ENCODE assay signal across 19 cellular contexts in the genomic region with DNA sequence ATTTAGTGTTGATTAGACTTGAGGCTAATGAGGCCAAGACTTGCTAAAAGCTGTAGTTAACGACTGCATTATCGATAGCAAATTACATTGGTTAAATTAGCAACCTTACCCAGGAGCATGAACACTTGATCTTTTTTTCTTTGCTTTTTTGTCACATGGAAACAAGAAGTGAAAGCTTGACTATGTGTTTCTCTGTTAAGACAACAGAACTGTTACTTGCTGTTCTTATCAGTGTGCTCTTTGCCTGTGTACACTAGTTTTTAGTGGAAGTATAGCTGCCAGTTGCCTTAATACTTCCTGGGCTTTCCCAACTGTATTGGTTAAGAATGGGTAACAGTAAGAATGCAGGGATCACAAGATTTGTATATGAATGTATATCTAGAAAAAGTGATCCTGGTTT.
A peak's percentile ranks its signal among the peaks of the same experiment; 100 is the strongest.
DNase-seq lines count a peak whose midpoint lies in the region; ATAC-seq, FAIRE-seq and TF ChIP-seq lines count a peak whose summit lies in the region.
"Had no signal": no experiment of that assay in that cellular context is flagged by ENCODE, and none has a peak within 500 bp of the region (broad histone marks: within the 10 kb centered on the region; RNA-seq: fewer than 3 reads in every experiment).

No MANE protein-coding gene starts in this region.

- in situ Hi-C loops in HepG2 (cut with HindIII; ENCODE audit: extremely low pct_ligation_motif_present, low pct_unique_long_range_greater_than_20kb): no loop called here
- in situ Hi-C loops in ACHN (cut with HindIII; ENCODE audit: low pct_ligation_motif_present, low pct_unique_long_range_greater_than_20kb, low sequenced_read_pairs): no loop called here

- WGBS in right lobe of liver (ENCODE audit: insufficient coverage, low coverage, low lambda C conversion rate, missing lambda C conversion rate): 84% methylated on average over 2 of the region's 2 CpGs
- WGBS in HepG2 (ENCODE audit: low lambda C conversion rate): 0% methylated on average over 2 of the region's 2 CpGs

- H3K9me3 ChIP-seq in right lobe of liver (no peaks in the 10 kb centered on the region), HepG2 (ENCODE audit: low read length) (peaks cover 23% of the 10 kb centered on the region)
- H3K9me3 ChIP-seq: spleen, tibial artery had no signal

- intact Hi-C loops in right lobe of liver (cut with DNase I): no loop called here
- intact Hi-C loops in HepG2 (cut with micrococcal nuclease; ENCODE audit: unreplicated experiment): no loop called here

- no peak overlapping the region for H3K4me3 ChIP-seq in right lobe of liver
- no peak overlapping the region for H3K4me3 ChIP-seq in HepG2 (replicated peaks in 1 of 3; ENCODE audit: insufficient read depth in 1 of 3, low read depth in 2 of 3, low read length in 3 of 3)
- H3K4me3 ChIP-seq: spleen, tibial artery had no signal

- TF ChIP-seq CTCF in right lobe of liver (IDR thresholded peaks at IDR 0.05) (no peak), HepG2 (CRISPR knock-in tag; IDR thresholded peaks at IDR 0.05) (no peak)

- no peaks in the 10 kb centered on the region for H4K20me1 ChIP-seq in HepG2 (ENCODE audit: insufficient read depth, low read length)

- H2AFZ ChIP-seq in HepG2 (ENCODE audit: low read length): no peak overlapping the region

- CTCF ChIA-PET in HepG2 (lab: Yijun Ruan, JAX; ENCODE audit: low intra/inter-chr PET ratio, low total read pairs): no interaction called here

- TF ChIP-seq POLR2A in right lobe of liver (IDR thresholded peaks at IDR 0.05) (no peak), HepG2 (IDR thresholded peaks at IDR 0.05; ENCODE audit: insufficient read depth in 1 of 2, low read depth in 2 of 2, low read length in 2 of 2) (no peak)

- DNase-seq in right lobe of liver (no peak), HepG2 (ENCODE audit: low spot score) (no peak), middle frontal gyrus (ENCODE audit: extremely low spot score, low spot score) (no peak), ACHN (no peak)
- no peak for DNase-seq in stimulated activated naive CD4-positive, alpha-beta T cell (lab: John Stamatoyannopoulos, UW)
- DNase-seq: activated CD4-positive, alpha-beta T cell treated with anti-CD3 and anti-CD28 coated beads, Interleukin-2, amount 10 ng/mL, durations not matched to agents 24 days and 14 days; activated CD8-positive, alpha-beta memory T cell treated with anti-CD3 and anti-CD28 coated beads, Interleukin-2, amount 50 U/mL, for 48 hours; activated gamma-delta T cell treated with Interleukin-2 at 50 U/mL for 16 hours; GDM1; H7; hypothalamus; kidney; NCI-H1105 treated with DMSO at 0.1 percent for 48 hours; spleen; tibial artery had no signal

- POLR2A ChIA-PET in HepG2 (lab: Yijun Ruan, JAX): no interaction called here

- FAIRE-seq in HepG2 (lab: Jason Lieb, UNC): no peak

- no peaks in the 10 kb centered on the region for H3K4me1 ChIP-seq in right lobe of liver
- no peaks in the 10 kb centered on the region for H3K4me1 ChIP-seq in HepG2 (ENCODE audit: insufficient read depth, low read length)
- H3K4me1 ChIP-seq: spleen, tibial artery had no signal

- H3K36me3 ChIP-seq in right lobe of liver: no peaks in the 10 kb centered on the region
- no peaks in the 10 kb centered on the region for H3K36me3 ChIP-seq in HepG2 (replicated peaks in 1 of 2; ENCODE audit: control insufficient read depth in 1 of 2, insufficient read depth in 2 of 2, low read length in 2 of 2)
- H3K36me3 ChIP-seq: spleen, tibial artery had no signal

- H3K27me3 ChIP-seq in right lobe of liver (no peaks in the 10 kb centered on the region), HepG2 (ENCODE audit: control insufficient read depth in 1 of 2, insufficient read depth in 2 of 2, low read length in 2 of 2) (no peaks in the 10 kb centered on the region; a peak in 1 of 5 replicates)
- H3K27me3 ChIP-seq: spleen, tibial artery had no signal

- BruUV-seq in HepG2 (replicated peaks; lab: Mats Ljungman, UMichigan): no TSS peak

- H3K79me2 ChIP-seq in HepG2 (ENCODE audit: insufficient read depth, low read length): no peaks in the 10 kb centered on the region

- TF ChIP-seq EP300 in HepG2 (IDR thresholded peaks at IDR 0.05; ENCODE audit: low read depth in 2 of 2, low read length in 2 of 2): no peak
- TF ChIP-seq EP300 in HepG2 (CRISPR knock-in tag; IDR thresholded peaks at IDR 0.05; ENCODE audit: borderline replicate concordance): no peak

- no peak overlapping the region for H3K4me2 ChIP-seq in HepG2 (ENCODE audit: low read depth, low read length)

- no peak for TF ChIP-seq RAD21 in HepG2 (CRISPR knock-in tag; IDR thresholded peaks at IDR 0.05)

- no peak overlapping the region for H3K27ac ChIP-seq in right lobe of liver
- no peak overlapping the region for H3K27ac ChIP-seq in HepG2 (ENCODE audit: extremely low read length, insufficient read depth, low read length)
- H3K27ac ChIP-seq: spleen, tibial artery had no signal

- H3K9ac ChIP-seq in HepG2 (ENCODE audit: insufficient read depth, low read depth, low read length): no peak overlapping the region

- peak in 3 of 4 donors; percentile 35 to 67 (median 52) for ATAC-seq in right lobe of liver
- no peak for ATAC-seq in HepG2
- ATAC-seq in HG02798 (IDR thresholded peaks at IDR 0.05; ENCODE audit: poor library complexity, unreplicated experiment): peak; percentile 59
- ATAC-seq in HG03571 (IDR thresholded peaks at IDR 0.05; ENCODE audit: unreplicated experiment): peak; percentile 38
- no peak for ATAC-seq in HG03135 (IDR thresholded peaks at IDR 0.05; ENCODE audit: unreplicated experiment)
- ATAC-seq: stimulated activated effector memory CD8-positive, alpha-beta T cell treated with anti-CD3 and anti-CD28 coated beads, Interleukin-12 subunit alpha, Interleukin-12 subunit beta, amount 100 ng/mL, for 72 hours had no signal

TF ChIP-seq in HepG2, 621 proteins besides CTCF, POLR2A, EP300 and RAD21:
- no peak for TF ChIP-seq CEBPG (CRISPR knock-in tag; IDR thresholded peaks at IDR 0.05)
- no peak for TF ChIP-seq ZNF160 (CRISPR knock-in tag; IDR thresholded peaks at IDR 0.05)
- TF ChIP-seq ZNF564 (CRISPR knock-in tag; IDR thresholded peaks at IDR 0.05): no peak
- TF ChIP-seq ZNF766 (CRISPR knock-in tag; IDR thresholded peaks at IDR 0.05; ENCODE audit: borderline replicate concordance): no peak
- no peak for TF ChIP-seq GPN1 (CRISPR knock-in tag; IDR thresholded peaks at IDR 0.05; ENCODE audit: borderline replicate concordance)
- TF ChIP-seq FLYWCH1 (CRISPR knock-in tag; IDR thresholded peaks at IDR 0.05): no peak
- no peak for TF ChIP-seq TBX3 (IDR thresholded peaks at IDR 0.05; ENCODE audit: borderline replicate concordance)

Comparison
In these comparisons a context has a peak if more than half of its experiments do, and no peak if none do; other contexts are left out.
1. ATAC-seq: peak in right lobe of liver (3 of 4), HG02798 (single experiment) and HG03571 (single experiment); none in HepG2 (single experiment) and HG03135 (single experiment).